8 cellular contexts compared by ENCODE assay signal in the genomic region with DNA sequence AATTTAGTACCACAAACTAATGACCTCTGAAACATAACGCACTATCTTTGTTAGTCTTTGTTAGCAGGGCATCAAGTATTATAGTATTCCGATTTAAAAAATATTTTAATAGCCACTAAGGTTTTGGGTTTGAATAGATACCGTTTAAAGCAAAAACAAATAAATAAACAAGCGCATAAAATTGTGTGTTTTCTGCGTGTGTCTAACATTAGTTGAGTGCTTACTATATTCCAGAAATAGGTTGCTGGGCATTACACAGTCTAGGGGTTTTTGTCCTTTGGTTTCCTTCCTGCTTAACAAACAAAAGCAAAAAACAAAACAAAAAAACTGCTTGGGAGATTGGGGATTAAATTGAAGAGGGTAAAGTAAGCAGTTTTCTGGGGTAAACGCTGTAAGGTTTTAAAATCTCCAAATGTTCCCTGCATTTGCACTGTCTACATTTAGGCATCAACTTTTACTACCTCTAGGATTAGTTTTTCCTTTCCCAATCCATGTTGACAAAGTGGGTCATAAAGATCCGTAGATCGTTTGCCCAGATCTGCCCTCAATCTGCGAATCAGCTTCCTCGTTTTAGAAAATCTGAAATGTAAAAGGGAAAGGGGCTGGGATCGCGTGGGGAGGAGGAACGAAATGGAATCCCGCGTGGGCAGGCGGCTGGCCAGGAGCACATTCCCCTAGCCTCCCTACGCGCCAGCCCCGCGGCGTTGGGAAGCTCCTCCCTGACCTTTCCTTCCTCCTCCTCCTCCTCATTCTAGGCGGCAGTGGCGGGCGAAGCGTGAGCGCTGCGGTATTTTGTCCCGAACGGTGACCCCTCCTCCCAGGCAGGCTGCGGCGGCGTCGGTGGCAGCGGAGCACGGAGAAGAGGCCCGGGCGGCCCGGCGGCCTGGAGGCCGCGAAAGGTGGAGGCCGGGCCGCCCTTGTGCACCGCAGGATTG. TPM values are rescaled to one million over a fixed set of nuclear protein-coding genes. Genes with fewer than 3 reads are reported as not detected.
DNase-seq lines count a peak whose midpoint lies in the region; ATAC-seq and TF ChIP-seq lines count a peak whose summit lies in the region.

Gene KCTD3, plus strand, starts transcription at position 749 of the 935 bp plus-strand sequence. CDS start 382 bp downstream, outside the sequence.

- H3K4me1 ChIP-seq in DND-41 (ENCODE audit: insufficient read depth, low read length) = peaks cover 20% of the 10 kb centered on the region; the same call in 1 of the 2 replicates

- H3K9ac ChIP-seq in DND-41 (ENCODE audit: low read depth, low read length) = peak within 1 kb of the TSS; percentile 69

- no peaks in the 10 kb centered on the region for H3K27me3 ChIP-seq in DND-41 (ENCODE audit: insufficient read depth, low read length, poor library complexity)

- H3K4me2 ChIP-seq in DND-41 (ENCODE audit: insufficient read depth, low read length) = peak within 1 kb of the TSS; percentile 68

- H3K27ac Mint-ChIP-seq in IgD-negative memory B cell (peak within 1 kb of the TSS; percentile 39 to 87 (median 46)), glutamatergic neuron (ENCODE audit: unreplicated experiment) (peak within 1 kb of the TSS; percentile 97)
- H3K27ac Mint-ChIP-seq in activated naive CD8-positive, alpha-beta T cell = peak within 1 kb of the TSS; percentile 35

- H2AFZ ChIP-seq in DND-41 (ENCODE audit: low read depth, low read length) = peak within 1 kb of the TSS; percentile 92

- H3K36me3 Mint-ChIP-seq in IgD-negative memory B cell (no peaks in the 10 kb centered on the region), glutamatergic neuron (ENCODE audit: unreplicated experiment) (peaks cover 2% of the 10 kb centered on the region)
- no peaks in the 10 kb centered on the region for H3K36me3 Mint-ChIP-seq in activated naive CD8-positive, alpha-beta T cell

- H4K20me1 ChIP-seq in DND-41 (ENCODE audit: insufficient read depth, low read length) = no peaks in the 10 kb centered on the region

- DNase-seq in DND-41 (peak; percentile 67), glutamatergic neuron (peak; percentile 89), occipital lobe (lab: John Stamatoyannopoulos, UW) (peak; percentile 78), ureter (ENCODE audit: low spot score) (peak; percentile 81)

- TF ChIP-seq CTCF in DND-41 (IDR thresholded peaks at IDR 0.05; ENCODE audit: borderline replicate concordance, extremely low read depth, low read length, poor library complexity, severe bottlenecking) = no peak
- no peak for TF ChIP-seq CTCF in glutamatergic neuron (IDR thresholded peaks at IDR 0.05; ENCODE audit: partially characterized antibody, unreplicated experiment)

- H3K36me3 ChIP-seq in DND-41 (ENCODE audit: insufficient read depth, low read length) = no peaks in the 10 kb centered on the region

- peak within 1 kb of the TSS; percentile 73 for H3K27ac ChIP-seq in DND-41 (ENCODE audit: low read length)

- H3K4me3 ChIP-seq in DND-41 (ENCODE audit: low read depth in 1 of 2, low read length in 2 of 2) = peak within 1 kb of the TSS; percentile 23 to 64; a peak in 3 of 4 replicates

- H3K9me3 ChIP-seq in DND-41 (ENCODE audit: insufficient read depth, low read length, severe bottlenecking) = no peaks in the 10 kb centered on the region

- H3K4me3 Mint-ChIP-seq in IgD-negative memory B cell (peak within 1 kb of the TSS; percentile 85 to 97 (median 92)), glutamatergic neuron (ENCODE audit: unreplicated experiment) (peak within 1 kb of the TSS; percentile 96)
- H3K4me3 Mint-ChIP-seq in activated naive CD8-positive, alpha-beta T cell = peak within 1 kb of the TSS; percentile 85

- peaks cover 41% of the 10 kb centered on the region for H3K79me2 ChIP-seq in DND-41 (ENCODE audit: insufficient read depth, low read length)

- H3K9me3 Mint-ChIP-seq in IgD-negative memory B cell (no peaks in the 10 kb centered on the region), glutamatergic neuron (ENCODE audit: unreplicated experiment) (peaks cover 5% of the 10 kb centered on the region)
- no peaks in the 10 kb centered on the region for H3K9me3 Mint-ChIP-seq in activated naive CD8-positive, alpha-beta T cell (ENCODE audit: low read depth)

- peak; percentile 75 for ATAC-seq in DND-41 (ENCODE audit: insufficient read depth, low read depth)
- ATAC-seq in GM21723 (IDR thresholded peaks at IDR 0.05; ENCODE audit: unreplicated experiment) = peak; percentile 76

- H3K27me3 Mint-ChIP-seq in IgD-negative memory B cell (peaks cover 4% of the 10 kb centered on the region), glutamatergic neuron (ENCODE audit: unreplicated experiment) (peaks cover 4% of the 10 kb centered on the region)
- peaks cover 4% of the 10 kb centered on the region for H3K27me3 Mint-ChIP-seq in activated naive CD8-positive, alpha-beta T cell

- H3K4me1 Mint-ChIP-seq in IgD-negative memory B cell (peaks cover 9 to 17% (median 10%) of the 10 kb centered on the region in 3 donors), glutamatergic neuron (ENCODE audit: low read depth, unreplicated experiment) (peaks cover 20% of the 10 kb centered on the region)
- peaks cover 12% of the 10 kb centered on the region for H3K4me1 Mint-ChIP-seq in activated naive CD8-positive, alpha-beta T cell (ENCODE audit: low read depth)

TF ChIP-seq in PFSK-1, 5 proteins besides CTCF, POLR2A, EP300 and RAD21:
- TF ChIP-seq TAF1 (IDR thresholded peaks at IDR 0.05; ENCODE audit: borderline replicate concordance, insufficient read depth, low read length) = peak; percentile 64; the same call in 1 of the 2 replicates
- no peak for TF ChIP-seq FOXP2 (optimal IDR thresholded peaks at IDR 0.05; ENCODE audit: borderline replicate concordance, extremely low read depth, extremely low read length, insufficient read depth)
- TF ChIP-seq POLR2AphosphoS5 (IDR thresholded peaks at IDR 0.05; ENCODE audit: low read depth, low read length) = peak; percentile 85
- 0 out of 4 replicates have a peak, but pooled peaks of 1 of the 2 experiments have one; percentile 16 for TF ChIP-seq REST (IDR thresholded peaks at IDR 0.05; ENCODE audit: insufficient read depth in 1 of 2, low read depth in 2 of 2, low read length in 2 of 2)
- peak; percentile 50; the same call in 1 of the 2 replicates for TF ChIP-seq SIN3A (IDR thresholded peaks at IDR 0.05; ENCODE audit: borderline replicate concordance, insufficient read depth, low read length)

RNA-seq across cellular contexts. Expression of gene KCTD3, which starts in this region (rescaled TPM):
- polyA plus RNA-seq in IgD-negative memory B cell = 1.3 TPM
- polyA plus RNA-seq in PFSK-1 (2012; ENCODE audit: insufficient read length, low read depth) = 14.7 TPM
- total RNA-seq in glutamatergic neuron (ENCODE audit: unreplicated experiment) (46.3 TPM), occipital lobe (69.9 TPM), ureter (65.6 TPM)

Comparison
In these comparisons a context has a peak if more than half of its experiments do, and no peak if none do; other contexts are left out.
1. Peak in every context shown above with its lines: DNase-seq, ATAC-seq, H3K4me3 ChIP-seq and H3K27ac ChIP-seq.
2. H3K27ac Mint-ChIP-seq: peak in every context shown above with its lines; median percentile 97 in glutamatergic neuron; 46 in IgD-negative memory B cell; 35 in activated naive CD8-positive, alpha-beta T cell.